In genomic region chr19:48634036-48634342, GRCh38 we compare ENCODE assay signal across 2 cellular contexts.
TF ChIP-seq lines count a peak whose summit lies in the region.

No MANE protein-coding gene starts in this region.

TF ChIP-seq in H1, 55 proteins besides CTCF, POLR2A, EP300 and RAD21:
- TF ChIP-seq EZH2 (IDR thresholded peaks at IDR 0.05; ENCODE audit: low read depth, low read length, severe bottlenecking) (no peak), POLR2AphosphoS5 (IDR thresholded peaks at IDR 0.05; ENCODE audit: low read depth, low read length) (no peak), ZNF274 (IDR thresholded peaks at IDR 0.05; ENCODE audit: borderline replicate concordance, extremely low read depth, low read length) (no peak), NANOG (IDR thresholded peaks at IDR 0.05; ENCODE audit: insufficient read depth, low read depth, low read length, poor library complexity, severe bottlenecking) (no peak), CHD7 (IDR thresholded peaks at IDR 0.05; ENCODE audit: insufficient replicate concordance, low read length) (no peak), CBX5 (IDR thresholded peaks at IDR 0.05; ENCODE audit: low read depth, low read length) (no peak), TBP (IDR thresholded peaks at IDR 0.05; ENCODE audit: low read depth, low read length) (no peak), CHD2 (IDR thresholded peaks at IDR 0.05; ENCODE audit: low read length) (no peak), FOSL1 (IDR thresholded peaks at IDR 0.05; ENCODE audit: insufficient read depth, low read depth, low read length) (no peak), CREB1 (IDR thresholded peaks at IDR 0.05) (no peak), SIRT6 (IDR thresholded peaks at IDR 0.05; ENCODE audit: low read length) (no peak), NRF1 (IDR thresholded peaks at IDR 0.05; ENCODE audit: low read depth, low read length) (no peak)
TF ChIP-seq in H1: peak in this region for 0.

TF ChIP-seq in GM12891, 5 proteins besides CTCF, POLR2A, EP300 and RAD21:
- no peak for TF ChIP-seq TAF1 (IDR thresholded peaks at IDR 0.05; ENCODE audit: low read depth, low read length)
- TF ChIP-seq SPI1 (IDR thresholded peaks at IDR 0.05; ENCODE audit: low read depth, low read length), result no peak
- TF ChIP-seq PAX5 (IDR thresholded peaks at IDR 0.05; ENCODE audit: insufficient read depth, low read length, severe bottlenecking), result no peak
- no peak for TF ChIP-seq POU2F2 (IDR thresholded peaks at IDR 0.05; ENCODE audit: low read depth, low read length)
- TF ChIP-seq POLR2AphosphoS5 (IDR thresholded peaks at IDR 0.05; ENCODE audit: low read depth, low read length), result no peak; the same call in 1 of the 2 replicates
